Comparison of ENCODE assay signal across 20 cellular contexts in the genomic region with DNA sequence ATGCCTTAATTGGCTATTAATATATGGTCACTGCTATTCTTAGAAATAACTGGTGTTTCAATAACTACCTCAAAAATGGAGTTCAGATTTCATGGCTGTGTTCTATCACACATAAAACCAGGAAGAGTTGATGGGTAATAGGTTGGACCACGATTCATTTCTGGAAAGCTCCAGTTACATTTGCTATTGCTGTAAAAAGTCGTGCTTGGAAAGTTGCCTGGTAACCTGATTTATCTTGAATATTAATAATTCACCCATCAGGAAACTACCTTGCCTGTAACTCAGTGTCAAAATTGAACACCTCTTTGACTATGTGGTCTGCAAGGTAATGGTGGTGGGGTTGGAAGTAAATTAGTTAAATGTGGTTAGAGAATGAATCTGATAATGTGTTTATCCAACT.
A peak's percentile ranks its signal among the peaks of the same experiment; 100 is the strongest.
DNase-seq lines count a peak whose midpoint lies in the region; TF ChIP-seq lines count a peak whose summit lies in the region.
"Had no signal": no experiment of that assay in that cellular context is flagged by ENCODE, and none has a peak within 500 bp of the region (broad histone marks: within the 10 kb centered on the region; RNA-seq: fewer than 3 reads in every experiment).

No MANE protein-coding gene starts in this region.

- H3K79me1 ChIP-seq in mesendoderm (ENCODE audit: low read length), result no peaks in the 10 kb centered on the region

- H3K23ac ChIP-seq in mesendoderm (ENCODE audit: low read length), result no peak overlapping the region

- H3K4me3 Mint-ChIP-seq in Calu3 (ENCODE audit: low read depth, unreplicated experiment), result no peak overlapping the region
- H3K4me3 Mint-ChIP-seq: B cell; CD8-positive, alpha-beta T cell had no signal

- H3K4me2 ChIP-seq in mesendoderm (ENCODE audit: low read length), result no peak overlapping the region

- H3K27me3 ChIP-seq in ascending aorta (no peaks in the 10 kb centered on the region), mesendoderm (ENCODE audit: insufficient read depth, low read length, poor library complexity) (no peaks in the 10 kb centered on the region)

- H2BK5ac ChIP-seq in mesendoderm (ENCODE audit: low read length), result no peak overlapping the region

- no peak overlapping the region for H3K9ac ChIP-seq in mesendoderm (ENCODE audit: low read length)

- no peak overlapping the region for H3K4ac ChIP-seq in mesendoderm (ENCODE audit: low read depth, low read length)

- H2BK120ac ChIP-seq in mesendoderm (ENCODE audit: low read depth, low read length), result peak overlapping the region; percentile 28

- peak overlapping the region; percentile 83 for H3K27ac Mint-ChIP-seq in Calu3 (ENCODE audit: unreplicated experiment)
- H3K27ac Mint-ChIP-seq: B cell; CD8-positive, alpha-beta T cell had no signal

- DNase-seq in Calu3 (peak; percentile 14), ascending aorta (ENCODE audit: low spot score in 2 of 2) (no peak), mesendoderm (no peak), renal cortical epithelial cell (ENCODE audit: low read depth) (peak; percentile 35), SW 1271 (lab: John Stamatoyannopoulos, UW) (no peak), NCI-H146 (lab: John Stamatoyannopoulos, UW) (no peak)
- DNase-seq in stimulated activated CD4-positive, alpha-beta T cell treated with anti-CD3 and anti-CD28 coated beads, Interleukin-15, amount 100 ng/mL, for 24 hours, result no peak
- DNase-seq: CD8-positive, alpha-beta T cell; DMS79 treated with DMSO at 0.1 percent for 48 hours; GF-D8; NCI-H1092; NCI-H1436 treated with DMSO at 0.1 percent for 48 hours; NCI-H1930; NCI-H2107; NCI-H446; NCI-H524 treated with DMSO at 0.1 percent for 48 hours; NCI-H774 had no signal

- H3K4me1 ChIP-seq in ascending aorta (peaks cover 0 to 9% of the 10 kb centered on the region in 2 donors), mesendoderm (ENCODE audit: control insufficient read depth, low read depth, low read length) (no peaks in the 10 kb centered on the region)

- no peak overlapping the region for H3K56ac ChIP-seq in mesendoderm (ENCODE audit: low read length)

- no peaks in the 10 kb centered on the region for H3K36me3 ChIP-seq in ascending aorta
- no peaks in the 10 kb centered on the region for H3K36me3 ChIP-seq in mesendoderm (ENCODE audit: control insufficient read depth, insufficient read depth, low read length)

- peaks cover 41% of the 10 kb centered on the region for H3K4me1 Mint-ChIP-seq in Calu3 (ENCODE audit: low read depth, unreplicated experiment)
- H3K4me1 Mint-ChIP-seq: B cell had no signal

- H3K18ac ChIP-seq in mesendoderm (ENCODE audit: low read length), result no peak overlapping the region

- H3K27ac ChIP-seq in ascending aorta (peak overlapping the region; percentile 16 to 68), mesendoderm (ENCODE audit: low read depth, low read length) (no peak overlapping the region)
- H3K27ac ChIP-seq: 22Rv1, C4-2B had no signal

- no peak overlapping the region for H2BK15ac ChIP-seq in mesendoderm (replicated peaks; ENCODE audit: low read depth)

- H4K8ac ChIP-seq in mesendoderm (ENCODE audit: low read depth, low read length), result no peak overlapping the region

- no CpG with 5 or more reads among the region's 2 CpGs for WGBS in mesendoderm (ENCODE audit: extremely low coverage, insufficient coverage, low lambda C conversion rate)

- no peaks in the 10 kb centered on the region for H3K9me3 ChIP-seq in ascending aorta

- CTCF ChIA-PET in Calu3 (lab: Charles Lee), result interaction anchor here (0.9 kb wide), 1 partner anchor 77 kb away, joined by 3 read pairs; no protein-coding TSS in a partner anchor

- H3K36me3 Mint-ChIP-seq in Calu3 (ENCODE audit: insufficient read depth, unreplicated experiment), result peaks cover 5% of the 10 kb centered on the region
- H3K36me3 Mint-ChIP-seq: CD8-positive, alpha-beta T cell had no signal

- TF ChIP-seq CTCF in Calu3 (IDR thresholded peaks at IDR 0.05; ENCODE audit: unreplicated experiment) (no peak), ascending aorta (IDR thresholded peaks at IDR 0.05) (no peak)

- no peaks in the 10 kb centered on the region for H3K9me3 Mint-ChIP-seq in Calu3 (ENCODE audit: low read depth, unreplicated experiment)
- H3K9me3 Mint-ChIP-seq: CD8-positive, alpha-beta T cell had no signal

- H3K79me2 ChIP-seq in mesendoderm (ENCODE audit: control insufficient read depth, insufficient read depth, low read length), result no peaks in the 10 kb centered on the region

- no peak overlapping the region for H4K5ac ChIP-seq in mesendoderm (ENCODE audit: low read length)

- no peaks in the 10 kb centered on the region for H3K27me3 Mint-ChIP-seq in Calu3 (ENCODE audit: unreplicated experiment)

- no TSS peak for BruUV-seq in Calu3 (replicated peaks; lab: Mats Ljungman, UMichigan)

- intact Hi-C loops in Calu3 (cut with micrococcal nuclease; ENCODE audit: unreplicated experiment) (loop anchor here (10.0 kb wide), 1 partner anchor 140 kb away; no protein-coding TSS in a partner anchor), ascending aorta (cut with DNase I) (no loop called here)

- H2AK5ac ChIP-seq in mesendoderm (ENCODE audit: low read length), result no peak overlapping the region

- H3K4me3 ChIP-seq in ascending aorta, result no peak overlapping the region
- H3K4me3 ChIP-seq in mesendoderm (ENCODE audit: low read length), result no peak overlapping the region

Comparison
In these comparisons a context has a peak if more than half of its experiments do, and no peak if none do; other contexts are left out.
1. DNase-seq: peak in Calu3 (single experiment) and renal cortical epithelial cell (single experiment); none in ascending aorta (0 of 2), mesendoderm (single experiment), SW 1271 (0 of 2), stimulated activated CD4-positive, alpha-beta T cell treated with anti-CD3 and anti-CD28 coated beads, Interleukin-15, amount 100 ng/mL, for 24 hours (single experiment) and NCI-H146 (single experiment).